22 cellular contexts compared by ENCODE assay signal in genomic region chr2:85314884-85315242, GRCh38. TPM values are rescaled to one million over a fixed set of nuclear protein-coding genes. Genes with fewer than 3 reads are reported as not detected.
DNase-seq lines count a peak whose midpoint lies in the region; ATAC-seq and TF ChIP-seq lines count a peak whose summit lies in the region.
"Had no signal": no experiment of that assay in that cellular context is flagged by ENCODE, and none has a peak within 500 bp of the region (broad histone marks: within the 10 kb centered on the region; RNA-seq: fewer than 3 reads in every experiment).

No MANE protein-coding gene starts in this region.

- intact Hi-C loops in heart left ventricle (cut with DNase I) (loop anchor here in 2 of 10 donors (1.0 to 2.0 kb wide), 2 partner anchors 28 kb away; no protein-coding TSS in a partner anchor), mucosa of descending colon (cut with DNase I, micrococcal nuclease) (no loop called here), stomach (cut with DNase I; ENCODE audit: low total_unique reads) (no loop called here)

- H3K27me3 ChIP-seq in heart left ventricle (no peaks in the 10 kb centered on the region), right atrium auricular region (no peaks in the 10 kb centered on the region), stomach (no peaks in the 10 kb centered on the region)
- H3K27me3 ChIP-seq: cardiac muscle cell, ovary, vagina had no signal

- H3K9me3 ChIP-seq in heart left ventricle = no peaks in the 10 kb centered on the region
- H3K9me3 ChIP-seq in right atrium auricular region = no peaks in the 10 kb centered on the region
- no peaks in the 10 kb centered on the region for H3K9me3 ChIP-seq in T-helper 17 cell (ENCODE audit: control insufficient read depth, low read length, poor library complexity, severe bottlenecking)
- no peaks in the 10 kb centered on the region for H3K9me3 ChIP-seq in mucosa of descending colon
- no peaks in the 10 kb centered on the region for H3K9me3 ChIP-seq in stomach
- H3K9me3 ChIP-seq: lower lobe of right lung, ovary, vagina had no signal

- peak in 3 of 4 donors; percentile 22 to 43 (median 30) for ATAC-seq in heart left ventricle
- ATAC-seq in T-helper 17 cell = no peak
- peak; percentile 78 for ATAC-seq in mucosa of descending colon
- no peak for ATAC-seq in HG03432 (IDR thresholded peaks at IDR 0.05; ENCODE audit: unreplicated experiment)
- ATAC-seq: lower lobe of right lung, sciatic nerve had no signal

- peak overlapping the region; percentile 72 for H3K27ac Mint-ChIP-seq in T-helper 17 cell
- H3K27ac Mint-ChIP-seq: dendritic cell treated with granulocyte-macrophage colony-stimulating factor and Interleukin-4, amounts not matched to agents 40 ng/mL and 50 ng/mL, for 4 days had no signal

- H3K27me3 Mint-ChIP-seq in T-helper 17 cell = no peaks in the 10 kb centered on the region
- H3K27me3 Mint-ChIP-seq: dendritic cell treated with granulocyte-macrophage colony-stimulating factor and Interleukin-4, amounts not matched to agents 40 ng/mL and 50 ng/mL, for 4 days had no signal

- no peak for TF ChIP-seq POLR2A in heart left ventricle (IDR thresholded peaks at IDR 0.05)
- TF ChIP-seq POLR2A in stomach (IDR thresholded peaks at IDR 0.05) = no peak

- no peak overlapping the region for H3K4me3 Mint-ChIP-seq in T-helper 17 cell
- H3K4me3 Mint-ChIP-seq: dendritic cell treated with granulocyte-macrophage colony-stimulating factor and Interleukin-4, amounts not matched to agents 40 ng/mL and 50 ng/mL, for 4 days; WTC11 had no signal

- TF ChIP-seq CTCF in heart left ventricle (IDR thresholded peaks at IDR 0.05) (no peak), right atrium auricular region (IDR thresholded peaks at IDR 0.05) (no peak), mucosa of descending colon (IDR thresholded peaks at IDR 0.05) (no peak), stomach (IDR thresholded peaks at IDR 0.05) (no peak)

- H3K27ac ChIP-seq in heart left ventricle (no peak overlapping the region), right atrium auricular region (no peak overlapping the region), stomach (peak overlapping the region in 1 of 5 donors; percentile 66)
- H3K27ac ChIP-seq: cardiac muscle cell, lower lobe of right lung, ovary, vagina had no signal

- peaks cover 31% of the 10 kb centered on the region for H3K4me1 Mint-ChIP-seq in T-helper 17 cell

- TF ChIP-seq EP300 in stomach (IDR thresholded peaks at IDR 0.05) = no peak

- 78 to 88% (median 85%) methylated on average over 7 to 10 of the region's 10 CpGs for WGBS in heart left ventricle, 4 donors
- 56 to 74% (median 60%) methylated on average over 8 to 10 of the region's 10 CpGs for WGBS in stomach, 5 donors

- peaks cover 0 to 57% (median 43%) of the 10 kb centered on the region in 9 donors for H3K36me3 ChIP-seq in heart left ventricle
- peaks cover 28% of the 10 kb centered on the region for H3K36me3 ChIP-seq in right atrium auricular region
- no peaks in the 10 kb centered on the region for H3K36me3 ChIP-seq in mucosa of descending colon (ENCODE audit: low read depth)
- H3K36me3 ChIP-seq in stomach = peaks cover 20 to 67% (median 63%) of the 10 kb centered on the region in 4 donors
- H3K36me3 ChIP-seq: cardiac muscle cell, ovary had no signal

- H3K4me3 ChIP-seq in heart left ventricle = no peak overlapping the region
- no peak overlapping the region for H3K4me3 ChIP-seq in right atrium auricular region
- H3K4me3 ChIP-seq in mucosa of descending colon = no peak overlapping the region
- H3K4me3 ChIP-seq in stomach = no peak overlapping the region
- H3K4me3 ChIP-seq: cardiac muscle cell, lower lobe of right lung, ovary, vagina had no signal

- peaks cover 10% of the 10 kb centered on the region for H3K36me3 Mint-ChIP-seq in T-helper 17 cell (ENCODE audit: low read depth)

- H3K4me1 ChIP-seq in heart left ventricle (peaks cover 0 to 23% (median 6%) of the 10 kb centered on the region in 12 donors), right atrium auricular region (peaks cover 0 to 6% of the 10 kb centered on the region in 2 donors), mucosa of descending colon (ENCODE audit: low read depth) (no peaks in the 10 kb centered on the region), stomach (peaks cover 4 to 32% (median 18%) of the 10 kb centered on the region in 4 donors)

- no peak for DNase-seq in heart left ventricle
- no peak for DNase-seq in right atrium auricular region (ENCODE audit: low spot score)
- no peak for DNase-seq in T-helper 17 cell
- no peak for DNase-seq in mucosa of descending colon
- DNase-seq in stomach = peak; percentile 32
- DNase-seq in ecto neural progenitor cell (ENCODE audit: low spot score) = no peak
- no peak for DNase-seq in GM03348 (ENCODE audit: low spot score)
- DNase-seq: activated CD4-positive, alpha-beta T cell treated with anti-CD3 and anti-CD28 coated beads, Interleukin-2, amount 50 U/mL, for 48 hours; activated T-cell treated with anti-CD3 and anti-CD28 coated beads for 4 hours; HCEC 1CT; lower lobe of right lung; NCI-H1694; NCI-H2171 treated with DMSO at 0.1 percent for 48 hours; NCI-H524 treated with DMSO at 0.1 percent for 48 hours; ovary; T1000 had no signal

RNA-seq across cellular contexts. Expression of gene TGOLN2, which starts 12.9 kb away (rescaled TPM):
- total RNA-seq in heart left ventricle (100 to 1,000 TPM in 2 of 9 donors, 10 to 100 TPM in 7; 70.7 to 130 (median 83.5) TPM), right atrium auricular region (10 to 100 TPM; 89.3 to 99.5 TPM), T-helper 17 cell (100 to 1,000 TPM; 122 to 125 TPM), mucosa of descending colon (100 to 1,000 TPM; 148 to 227 (median 163) TPM), stomach (100 to 1,000 TPM; 104 to 232 (median 181) TPM)
- polyA plus RNA-seq in heart left ventricle (10 to 100 TPM; 15.5 to 57.3 TPM), stomach (10 to 100 TPM; 10.8 to 21.7 (median 13.0) TPM)

RNA-seq across cellular contexts. Expression of gene RETSAT, which starts 39.5 kb away (rescaled TPM):
- 10 to 100 TPM; 27.5 to 74.9 (median 50.9) TPM for total RNA-seq in heart left ventricle
- 10 to 100 TPM; 22.5 to 36.3 TPM for polyA plus RNA-seq in heart left ventricle
- 10 to 100 TPM; 34.2 to 40.8 TPM for total RNA-seq in right atrium auricular region
- total RNA-seq in T-helper 17 cell = 10 to 100 TPM; 30.3 to 35.9 TPM
- total RNA-seq in mucosa of descending colon = 100 to 1,000 TPM; 154 to 378 (median 278) TPM
- 10 to 100 TPM; 22.2 to 90.1 (median 83.9) TPM for total RNA-seq in stomach
- polyA plus RNA-seq in stomach = 10 to 100 TPM; 11.5 to 23.9 (median 19.4) TPM

RNA-seq across cellular contexts. Expression of gene ELMOD3, which starts 39.7 kb away (rescaled TPM):
- total RNA-seq in heart left ventricle (10 to 100 TPM in 4 of 9 donors, 1 to 10 TPM in 5; 6.0 to 18.0 (median 9.5) TPM), right atrium auricular region (10 to 100 TPM in 1 of 2 donors, 1 to 10 TPM in 1; 8.4 to 11.1 TPM), T-helper 17 cell (10 to 100 TPM; 20.0 to 23.2 TPM), mucosa of descending colon (10 to 100 TPM; 18.1 to 29.8 (median 23.0) TPM), stomach (10 to 100 TPM; 16.9 to 43.8 (median 21.7) TPM)
- polyA plus RNA-seq in heart left ventricle (10 to 100 TPM; 10.2 to 12.5 TPM), stomach (10 to 100 TPM; 13.4 to 19.7 (median 17.0) TPM)

Comparison
In these comparisons a context has a peak if more than half of its experiments do, and no peak if none do; other contexts are left out.
1. ATAC-seq: peak in heart left ventricle (3 of 4) and mucosa of descending colon (single experiment); none in T-helper 17 cell (single experiment) and HG03432 (single experiment).